In the genomic region with DNA sequence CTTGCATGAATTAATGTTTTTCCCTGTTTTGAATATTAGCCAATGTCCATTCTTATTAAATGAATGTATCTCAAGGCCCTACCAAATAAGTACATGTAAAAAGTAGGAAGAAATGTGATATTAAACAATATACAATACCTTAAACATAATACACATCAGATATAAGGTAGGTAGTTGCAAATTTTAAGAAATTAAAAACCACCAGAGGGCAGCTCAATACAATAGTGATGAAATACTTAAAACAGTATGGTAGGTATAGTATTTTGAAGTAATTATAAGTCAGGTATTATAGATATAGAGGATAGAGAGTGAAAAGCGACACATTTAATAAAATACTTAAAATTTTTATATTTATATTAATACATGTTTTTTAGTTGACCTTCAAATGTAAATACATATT, we compare ENCODE assay signal across 12 cellular contexts. TPM values are rescaled to one million over a fixed set of nuclear protein-coding genes. Genes with fewer than 3 reads are reported as not detected.
DNase-seq lines count a peak whose midpoint lies in the region; ATAC-seq, FAIRE-seq and TF ChIP-seq lines count a peak whose summit lies in the region.
"Had no signal": no experiment of that assay in that cellular context is flagged by ENCODE, and none has a peak within 500 bp of the region (broad histone marks: within the 10 kb centered on the region; RNA-seq: fewer than 3 reads in every experiment).

No MANE protein-coding gene starts in this region.

- no peak overlapping the region for H3K4me3 Mint-ChIP-seq in activated CD8-positive, alpha-beta T cell treated with anti-CD3 and anti-CD28 coated beads for 36 hours

- H3K9me3 ChIP-seq in pancreas, result no peaks in the 10 kb centered on the region

- no peaks in the 10 kb centered on the region for H3K36me3 Mint-ChIP-seq in activated CD8-positive, alpha-beta T cell treated with anti-CD3 and anti-CD28 coated beads for 36 hours (ENCODE audit: low read depth)

- WGBS in pancreas, 2 donors, result 58 to 62% methylated on average over 1 of the region's 1 CpG

- DNase-seq in NCI-H1105 treated with DMSO at 0.1 percent for 48 hours (lab: John Stamatoyannopoulos, UW) (peak; percentile 7), NCI-H1105 (lab: John Stamatoyannopoulos, UW) (no peak), NCI-H226 (peak; percentile 7), choroid plexus epithelial cell (ENCODE audit: low read depth) (peak; percentile 54), pancreas (no peak), NCI-H1048 (lab: John Stamatoyannopoulos, UW) (no peak), OCI-M2 (lab: John Stamatoyannopoulos, UW; ENCODE audit: unreplicated experiment) (no peak)
- no peak for DNase-seq in activated CD8-positive, alpha-beta T cell treated with anti-CD3 and anti-CD28 coated beads for 36 hours
- DNase-seq: activated T-cell treated with anti-CD3 and anti-CD28 coated beads for 4 hours; effector CD8-positive, alpha-beta T cell; SHP77 had no signal

- POLR2A ChIA-PET in activated CD8-positive, alpha-beta T cell treated with anti-CD3 and anti-CD28 coated beads for 36 hours (lab: Charles Lee), result no interaction called here

- ATAC-seq in pancreas, result no peak
- no peak for ATAC-seq in activated CD8-positive, alpha-beta T cell treated with anti-CD3 and anti-CD28 coated beads for 36 hours

- no peaks in the 10 kb centered on the region for H3K36me3 ChIP-seq in pancreas

- H3K4me3 ChIP-seq in choroid plexus epithelial cell (ENCODE audit: low read depth, low read length) (no peak overlapping the region), pancreas (no peak overlapping the region)
- H3K4me3 ChIP-seq: lung had no signal

- CTCF ChIA-PET in activated CD8-positive, alpha-beta T cell treated with anti-CD3 and anti-CD28 coated beads for 36 hours (lab: Charles Lee), result no interaction called here

- no peaks in the 10 kb centered on the region for H3K4me1 Mint-ChIP-seq in activated CD8-positive, alpha-beta T cell treated with anti-CD3 and anti-CD28 coated beads for 36 hours (ENCODE audit: low read depth)

- H3K27ac ChIP-seq in pancreas, result no peak overlapping the region

- H3K27me3 ChIP-seq in pancreas, result no peaks in the 10 kb centered on the region

- TF ChIP-seq CTCF in choroid plexus epithelial cell (conservative IDR thresholded peaks at IDR 0.05; ENCODE audit: low read depth, low read length), result peak; percentile 40
- TF ChIP-seq CTCF in pancreas (IDR thresholded peaks at IDR 0.05), result no peak
- no peak for TF ChIP-seq CTCF in activated CD8-positive, alpha-beta T cell treated with anti-CD3 and anti-CD28 coated beads for 36 hours (IDR thresholded peaks at IDR 0.05)

- H3K9me3 Mint-ChIP-seq in activated CD8-positive, alpha-beta T cell treated with anti-CD3 and anti-CD28 coated beads for 36 hours, result no peaks in the 10 kb centered on the region

- intact Hi-C loops in pancreas (cut with DNase I), result no loop called here
- intact Hi-C loops in activated CD8-positive, alpha-beta T cell treated with anti-CD3 and anti-CD28 coated beads for 36 hours (cut with micrococcal nuclease), result no loop called here

- no peaks in the 10 kb centered on the region for H3K4me1 ChIP-seq in pancreas

- H3K27ac Mint-ChIP-seq in activated CD8-positive, alpha-beta T cell treated with anti-CD3 and anti-CD28 coated beads for 36 hours, result no peak overlapping the region

- peaks cover 8% of the 10 kb centered on the region for H3K27me3 Mint-ChIP-seq in activated CD8-positive, alpha-beta T cell treated with anti-CD3 and anti-CD28 coated beads for 36 hours

- FAIRE-seq in pancreas (lab: Jason Lieb, UNC), result peak; percentile 83

RNA-seq across cellular contexts. Expression of a gene that starts 43.6 kb away (rescaled TPM):
- total RNA-seq in pancreas, result 10 to 100 TPM; 17.6 to 48.3 (median 29.6) TPM
- 1 to 10 TPM; 4.5 to 7.6 TPM for polyA plus RNA-seq in pancreas
- under 1 TPM; 0.05 to 0.27 TPM for total RNA-seq in activated CD8-positive, alpha-beta T cell treated with anti-CD3 and anti-CD28 coated beads for 36 hours

Comparison
In these comparisons a context has a peak if more than half of its experiments do, and no peak if none do; other contexts are left out.
1. DNase-seq: peak in NCI-H1105 treated with DMSO at 0.1 percent for 48 hours (single experiment), NCI-H226 (single experiment) and choroid plexus epithelial cell (single experiment); none in NCI-H1105 (single experiment), pancreas (0 of 6), NCI-H1048 (single experiment), OCI-M2 (single experiment) and activated CD8-positive, alpha-beta T cell treated with anti-CD3 and anti-CD28 coated beads for 36 hours (single experiment).
2. RNA of a gene that starts 43.6 kb away (total RNA-seq): 17.6 to 48.3 TPM in pancreas; 0.05 to 0.27 TPM in activated CD8-positive, alpha-beta T cell treated with anti-CD3 and anti-CD28 coated beads for 36 hours; every median in the first group is over 10 times any median in the second.